In genomic region chr18:61605376-61606067, GRCh38 we compare ENCODE assay signal across 12 cellular contexts.
DNase-seq lines count a peak whose midpoint lies in the region; ATAC-seq, FAIRE-seq and TF ChIP-seq lines count a peak whose summit lies in the region.
"Had no signal": no experiment of that assay in that cellular context is flagged by ENCODE, and none has a peak within 500 bp of the region (broad histone marks: within the 10 kb centered on the region; RNA-seq: fewer than 3 reads in every experiment).

No MANE protein-coding gene starts in this region.

- no peak for DNase-seq in bronchial epithelial cell (ENCODE audit: low read depth)
- no peak for DNase-seq in suprapubic skin (ENCODE audit: low spot score in 2 of 2)
- DNase-seq in AG08395 (ENCODE audit: low spot score) = no peak
- DNase-seq in iPS-NIHi11 (ENCODE audit: low spot score) = no peak
- DNase-seq in T-helper 9 cell = no peak
- DNase-seq: activated CD4-positive, alpha-beta T cell treated with anti-CD3 and anti-CD28 coated beads, Interleukin-2, amount 10 ng/mL, durations not matched to agents 7 days and 5 days; activated naive CD4-positive, alpha-beta T cell treated with Interleukin-2 at 50 U/mL for 16 hours; NCI-H774; transverse colon had no signal

- H3K27me3 ChIP-seq in HUES6 (ENCODE audit: control insufficient read depth, insufficient read depth, low read length) (no peaks in the 10 kb centered on the region), bronchial epithelial cell (ENCODE audit: control insufficient read depth, insufficient read depth, low read length) (no peaks in the 10 kb centered on the region), iPS-20b (ENCODE audit: insufficient read depth, low read length) (peaks cover 4% of the 10 kb centered on the region; the same call in 1 of the 2 replicates), suprapubic skin (no peaks in the 10 kb centered on the region)
- H3K27me3 ChIP-seq: transverse colon had no signal

- FAIRE-seq in bronchial epithelial cell (lab: Jason Lieb, UNC) = no peak

- 33% methylated on average over 3 of the region's 3 CpGs for WGBS in suprapubic skin

- no peak for ATAC-seq in HG02759 (IDR thresholded peaks at IDR 0.05; ENCODE audit: unreplicated experiment)

- no peak for TF ChIP-seq POLR2A in suprapubic skin (IDR thresholded peaks at IDR 0.05)

- H3K4me1 ChIP-seq in HUES6 (ENCODE audit: control insufficient read depth, insufficient read depth, low read length) (peaks cover 27% of the 10 kb centered on the region), iPS-20b (ENCODE audit: insufficient read depth, low read length) (peaks cover 20% of the 10 kb centered on the region), suprapubic skin (peaks cover 19% of the 10 kb centered on the region)

- H3K27ac ChIP-seq in HUES6 (ENCODE audit: low read depth, low read length) (peak overlapping the region; percentile 82; the same call in 1 of the 2 replicates), iPS-20b (ENCODE audit: low read length) (no peak overlapping the region), suprapubic skin (peak overlapping the region; percentile 83)

- H3K4me3 ChIP-seq in HUES6 (ENCODE audit: low read depth, low read length) = peak overlapping the region; percentile 59
- H3K4me3 ChIP-seq in bronchial epithelial cell (ENCODE audit: low read depth, low read length) = peak overlapping the region; percentile 32
- peak overlapping the region; percentile 55 for H3K4me3 ChIP-seq in iPS-20b (ENCODE audit: low read length)
- H3K4me3 ChIP-seq in suprapubic skin = peak overlapping the region; percentile 39
- H3K4me3 ChIP-seq: transverse colon had no signal

- H3K9ac ChIP-seq in HUES6 (ENCODE audit: low read length) (peak overlapping the region; percentile 89), iPS-20b (ENCODE audit: low read depth, low read length) (peak overlapping the region; percentile 26; the same call in 1 of the 2 replicates)

- H3K9me3 ChIP-seq in HUES6 (ENCODE audit: control insufficient read depth, insufficient read depth, low read depth, low read length) (peaks cover 11% of the 10 kb centered on the region), iPS-20b (ENCODE audit: insufficient read depth, low read depth, low read length) (peaks cover 8% of the 10 kb centered on the region; the same call in 1 of the 2 replicates), suprapubic skin (no peaks in the 10 kb centered on the region)
- H3K9me3 ChIP-seq: transverse colon had no signal

- H3K36me3 ChIP-seq in HUES6 (ENCODE audit: control insufficient read depth, insufficient read depth, low read length) (no peaks in the 10 kb centered on the region; the same call in 1 of the 2 replicates), bronchial epithelial cell (ENCODE audit: control insufficient read depth, insufficient read depth, low read length) (no peaks in the 10 kb centered on the region), iPS-20b (ENCODE audit: insufficient read depth, low read depth, low read length) (no peaks in the 10 kb centered on the region), suprapubic skin (no peaks in the 10 kb centered on the region)
- H3K36me3 ChIP-seq: transverse colon had no signal

- TF ChIP-seq CTCF in bronchial epithelial cell (IDR thresholded peaks at IDR 0.05; ENCODE audit: insufficient read depth, low read length, severe bottlenecking) (no peak), suprapubic skin (IDR thresholded peaks at IDR 0.05) (no peak)

- TF ChIP-seq EP300 in suprapubic skin (IDR thresholded peaks at IDR 0.05) = no peak
